ENCODE assay signal across 17 cellular contexts in the genomic region with DNA sequence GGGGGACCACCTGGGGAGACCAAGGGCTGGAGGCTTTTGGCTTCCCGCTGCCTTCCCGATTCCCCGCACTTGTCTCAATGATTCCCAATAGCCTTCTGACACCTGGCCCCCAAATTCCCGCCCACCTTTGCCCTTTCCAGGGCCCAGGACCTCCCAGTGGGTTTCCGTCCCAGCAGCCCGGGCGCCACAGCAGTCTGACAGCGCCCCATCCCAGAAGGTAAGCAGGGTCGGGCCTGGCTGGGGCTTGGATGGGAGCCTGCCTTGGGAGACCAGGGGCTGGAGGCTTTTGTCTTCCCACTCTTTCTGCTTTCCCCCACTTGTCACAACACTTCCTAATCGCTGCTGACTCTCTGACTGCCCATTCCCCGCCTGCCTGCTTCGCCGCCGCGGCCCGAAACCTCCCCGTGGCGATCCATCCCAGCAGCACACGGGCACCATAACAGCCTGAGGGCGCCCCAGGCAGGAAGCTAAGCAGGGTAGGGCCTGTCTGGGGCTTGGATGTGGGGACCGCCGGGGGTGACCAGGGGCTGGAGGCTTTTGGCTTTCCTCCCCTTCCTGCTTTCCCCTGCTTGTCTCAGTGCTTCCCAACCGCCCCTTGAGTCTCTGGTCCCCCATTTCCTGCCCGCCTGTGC.
DNase-seq lines count a peak whose midpoint lies in the region; ATAC-seq and TF ChIP-seq lines count a peak whose summit lies in the region.
"Had no signal": no experiment of that assay in that cellular context is flagged by ENCODE, and none has a peak within 500 bp of the region (broad histone marks: within the 10 kb centered on the region; RNA-seq: fewer than 3 reads in every experiment).

No MANE protein-coding gene starts in this region.

- peaks cover 6% of the 10 kb centered on the region for H3K36me3 Mint-ChIP-seq in MCF 10A (ENCODE audit: insufficient read depth, unreplicated experiment)
- H3K36me3 Mint-ChIP-seq: CD4-positive, alpha-beta memory T cell had no signal

- H3K27me3 ChIP-seq in right atrium auricular region (no peaks in the 10 kb centered on the region), right cardiac atrium (ENCODE audit: control insufficient read depth, insufficient read depth) (no peaks in the 10 kb centered on the region), vagina (no peaks in the 10 kb centered on the region)

- BruUV-seq in MCF 10A (replicated peaks; lab: Mats Ljungman, UMichigan): no TSS peak

- H3K36me3 ChIP-seq in right atrium auricular region (no peaks in the 10 kb centered on the region), vagina (no peaks in the 10 kb centered on the region)
- H3K36me3 ChIP-seq: HAP-1 had no signal

- ATAC-seq in right cardiac atrium: no peak
- no peak for ATAC-seq in omental fat pad (ENCODE audit: low FRiP score)
- no peak for ATAC-seq in GM18502 (IDR thresholded peaks at IDR 0.05; ENCODE audit: poor library complexity, unreplicated experiment)
- ATAC-seq: GM23338 had no signal

- H3K27ac ChIP-seq in right atrium auricular region: no peak overlapping the region
- no peak overlapping the region for H3K27ac ChIP-seq in right cardiac atrium (ENCODE audit: low read length)
- no peak overlapping the region for H3K27ac ChIP-seq in coronary artery
- H3K27ac ChIP-seq in vagina: no peak overlapping the region

- POLR2A ChIA-PET in MCF 10A (lab: Yijun Ruan, JAX): no interaction called here

- no peak overlapping the region for H3K4me3 Mint-ChIP-seq in MCF 10A (ENCODE audit: unreplicated experiment)
- H3K4me3 Mint-ChIP-seq: CD4-positive, alpha-beta memory T cell; GM23338; HFFc6 had no signal

- 87% methylated on average over 24 of the region's 24 CpGs for WGBS in right cardiac atrium

- intact Hi-C loops in right cardiac atrium (cut with DNase I) (no loop called here), vagina (cut with DNase I) (no loop called here), MCF 10A (cut with micrococcal nuclease) (no loop called here)

- CTCF ChIA-PET in MCF 10A (lab: Yijun Ruan, JAX): no interaction called here

- H3K4me1 ChIP-seq in right atrium auricular region (no peaks in the 10 kb centered on the region), right cardiac atrium (ENCODE audit: control insufficient read depth, insufficient read depth, low read length) (no peaks in the 10 kb centered on the region), vagina (no peaks in the 10 kb centered on the region)
- H3K4me1 ChIP-seq: HAP-1 had no signal

- no peak overlapping the region for H3K27ac Mint-ChIP-seq in MCF 10A (ENCODE audit: low read depth, unreplicated experiment)
- H3K27ac Mint-ChIP-seq: CD4-positive, alpha-beta memory T cell; GM23338; HFFc6 had no signal

- TF ChIP-seq CTCF in right atrium auricular region (IDR thresholded peaks at IDR 0.05) (no peak), coronary artery (IDR thresholded peaks at IDR 0.05) (no peak), omental fat pad (IDR thresholded peaks at IDR 0.05) (no peak), vagina (IDR thresholded peaks at IDR 0.05) (no peak), MCF 10A (IDR thresholded peaks at IDR 0.05; ENCODE audit: unreplicated experiment) (no peak)

- H3K9me3 ChIP-seq in right atrium auricular region: no peaks in the 10 kb centered on the region
- H3K9me3 ChIP-seq in right cardiac atrium (ENCODE audit: control insufficient read depth, low read length): no peaks in the 10 kb centered on the region
- no peaks in the 10 kb centered on the region for H3K9me3 ChIP-seq in vagina
- H3K9me3 ChIP-seq: HAP-1 had no signal

- H3K4me1 Mint-ChIP-seq in MCF 10A (ENCODE audit: insufficient read depth, unreplicated experiment): peaks cover 12% of the 10 kb centered on the region
- H3K4me1 Mint-ChIP-seq: CD4-positive, alpha-beta memory T cell; GM23338 had no signal

- DNase-seq in right atrium auricular region (ENCODE audit: low spot score) (peak; percentile 21), right cardiac atrium (no peak), coronary artery (ENCODE audit: low spot score) (peak; percentile 49), omental fat pad (ENCODE audit: low spot score) (peak; percentile 4), vagina (ENCODE audit: extremely low spot score in 2 of 2) (peak; percentile 62 to 82), GM19240 (ENCODE audit: insufficient read length, low spot score) (no peak), MCF 10A (ENCODE audit: unreplicated experiment) (no peak)
- DNase-seq: C1 segment of cervical spinal cord; Calu3; CD4-positive, alpha-beta memory T cell; COR-L47; DMS79 treated with DMSO at 0.1 percent for 48 hours; GF-D8; HFFc6 had no signal

- TF ChIP-seq POLR2A in vagina (IDR thresholded peaks at IDR 0.05): no peak

- H3K27me3 Mint-ChIP-seq in MCF 10A (ENCODE audit: insufficient read depth, unreplicated experiment): no peaks in the 10 kb centered on the region
- H3K27me3 Mint-ChIP-seq: CD4-positive, alpha-beta memory T cell had no signal

- H3K9me3 Mint-ChIP-seq in MCF 10A (ENCODE audit: unreplicated experiment): peaks cover 29% of the 10 kb centered on the region

- no peak overlapping the region for H3K4me3 ChIP-seq in right atrium auricular region
- H3K4me3 ChIP-seq in right cardiac atrium (ENCODE audit: low read length): no peak overlapping the region
- H3K4me3 ChIP-seq in coronary artery: no peak overlapping the region
- no peak overlapping the region for H3K4me3 ChIP-seq in vagina
- H3K4me3 ChIP-seq: GM23338, HAP-1 had no signal

Comparison
In these comparisons a context has a peak if more than half of its experiments do, and no peak if none do; other contexts are left out.
1. DNase-seq: peak in right atrium auricular region (single experiment), coronary artery (single experiment), omental fat pad (single experiment) and vagina (2 of 2); none in right cardiac atrium (0 of 3), GM19240 (single experiment) and MCF 10A (single experiment).